ENCODE assay signal across 12 cellular contexts in the genomic region with DNA sequence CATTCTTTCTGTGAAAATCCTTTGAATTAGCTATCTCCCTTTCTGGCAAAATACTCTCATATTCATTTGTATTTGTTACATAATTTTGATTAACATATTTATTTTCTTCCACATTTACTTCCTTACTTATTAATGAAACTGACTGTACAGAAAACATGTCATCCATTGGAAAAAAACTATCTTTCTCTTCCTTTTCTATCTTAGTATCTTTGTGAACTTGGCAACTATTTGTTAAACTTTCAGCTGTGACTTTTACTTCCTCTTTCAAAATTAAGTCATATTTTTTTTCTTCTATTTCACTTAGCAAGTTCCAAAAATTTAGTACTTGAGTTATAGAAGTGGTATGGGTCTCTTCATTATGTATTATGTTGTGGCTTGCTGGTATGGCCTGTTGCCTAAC.
DNase-seq lines count a peak whose midpoint lies in the region; ATAC-seq lines count a peak whose summit lies in the region.
"Had no signal": no experiment of that assay in that cellular context is flagged by ENCODE, and none has a peak within 500 bp of the region (broad histone marks: within the 10 kb centered on the region; RNA-seq: fewer than 3 reads in every experiment).

No MANE protein-coding gene starts in this region.

- DNase-seq in SIG-M5 (lab: John Stamatoyannopoulos, UW) = peak; percentile 32
- DNase-seq in activated CD4-positive, alpha-beta T cell treated with anti-CD3 and anti-CD28 coated beads, Interleukin-2, amount 50 U/mL, for 4 hours = no peak
- DNase-seq in hepatic stellate cell (ENCODE audit: low spot score) = no peak
- no peak for DNase-seq in hypothalamus (lab: John Stamatoyannopoulos, UW)
- no peak for DNase-seq in GF-D8 (lab: John Stamatoyannopoulos, UW)
- DNase-seq: activated T-cell treated with anti-CD3 and anti-CD28 coated beads, Interleukin-2, amount 50 U/mL, for 72 hours; heart left ventricle; NCI-H1105; SHP77 treated with DMSO at 0.1 percent for 48 hours had no signal

- peak; percentile 42 for ATAC-seq in GM18511 (IDR thresholded peaks at IDR 0.05; ENCODE audit: unreplicated experiment)
- peak; percentile 32 for ATAC-seq in GM21528 (IDR thresholded peaks at IDR 0.05; ENCODE audit: low FRiP score, unreplicated experiment)
- ATAC-seq in HG03139 (IDR thresholded peaks at IDR 0.05; ENCODE audit: unreplicated experiment) = peak; percentile 35
- ATAC-seq: activated T-cell treated with anti-CD3 and anti-CD28 coated beads, Interleukin-2, amount 50 U/mL, for 72 hours; heart left ventricle had no signal
